ENCODE assay signal across 1 cellular context in the genomic region with DNA sequence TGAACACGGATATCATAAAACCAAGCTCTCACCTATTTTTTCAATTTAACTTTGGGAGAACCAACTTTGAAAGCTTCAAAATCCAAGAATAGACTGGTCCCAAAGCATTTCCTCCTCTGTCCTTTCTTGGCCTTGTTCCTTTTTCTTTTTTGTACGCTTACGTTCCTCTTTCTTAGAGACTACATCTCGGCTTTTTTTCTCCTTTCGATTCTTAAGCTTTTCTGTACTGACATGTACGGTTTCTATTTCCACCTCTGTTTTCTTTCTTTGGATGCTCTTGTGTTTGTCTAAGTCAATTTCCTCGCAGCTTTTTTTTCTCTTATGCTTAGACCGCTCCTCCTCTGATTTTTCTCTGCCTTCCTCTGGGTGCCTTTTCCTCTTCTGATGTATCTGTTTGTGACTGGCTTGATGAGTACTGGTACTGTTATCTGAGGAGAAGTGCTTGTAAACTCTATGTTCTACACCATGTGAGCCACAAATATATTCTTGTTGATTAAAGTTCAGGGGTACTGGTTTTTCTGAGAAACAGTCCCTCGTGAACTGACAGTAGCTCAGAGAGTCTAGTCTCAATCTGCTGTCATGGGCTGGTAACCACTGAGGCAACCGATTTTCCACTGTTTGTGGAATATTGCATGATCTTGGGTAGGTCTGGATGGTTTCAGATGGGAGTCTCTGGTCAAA.
TF ChIP-seq lines count a peak whose summit lies in the region.

No MANE protein-coding gene starts in this region.

TF ChIP-seq in HCT116, 20 proteins besides CTCF, POLR2A, EP300 and RAD21:
- TF ChIP-seq REST (IDR thresholded peaks at IDR 0.05; ENCODE audit: low read depth) (no peak), FOSL1 (IDR thresholded peaks at IDR 0.05; ENCODE audit: low read depth) (no peak), SP1 (IDR thresholded peaks at IDR 0.05; ENCODE audit: low read depth) (no peak), SIN3A (IDR thresholded peaks at IDR 0.05; ENCODE audit: low read depth) (no peak), ELF1 (IDR thresholded peaks at IDR 0.05; ENCODE audit: borderline replicate concordance, low read depth) (no peak), EZH2phosphoT487 (IDR thresholded peaks at IDR 0.05; ENCODE audit: borderline replicate concordance) (no peak), ZBTB33 (IDR thresholded peaks at IDR 0.05; ENCODE audit: extremely low read depth, insufficient replicate concordance, low read length) (no peak), ZFX (IDR thresholded peaks at IDR 0.05) (no peak), TCF7L2 (IDR thresholded peaks at IDR 0.05; ENCODE audit: borderline replicate concordance, extremely low read depth, insufficient read depth, insufficient read length) (no peak), CBX3 (IDR thresholded peaks at IDR 0.05; ENCODE audit: low read depth) (no peak), ATF3 (IDR thresholded peaks at IDR 0.05) (no peak), EZH2 (IDR thresholded peaks at IDR 0.05) (no peak), JUND (IDR thresholded peaks at IDR 0.05) (no peak), EGR1 (IDR thresholded peaks at IDR 0.05; ENCODE audit: low read depth) (no peak), CEBPB (IDR thresholded peaks at IDR 0.05; ENCODE audit: low read depth) (no peak), YY1 (IDR thresholded peaks at IDR 0.05; ENCODE audit: extremely low read depth, insufficient replicate concordance, low read depth, low read length) (no peak), SRF (IDR thresholded peaks at IDR 0.05; ENCODE audit: low read depth) (no peak), POLR2AphosphoS5 (IDR thresholded peaks at IDR 0.05; ENCODE audit: low read depth, low read length) (no peak)
